ENCODE assay signal across 22 cellular contexts in genomic region chr16:1299012-1299867, GRCh38. TPM values are rescaled to one million over a fixed set of nuclear protein-coding genes. Genes with fewer than 3 reads are reported as not detected.
A peak's percentile ranks its signal among the peaks of the same experiment; 100 is the strongest.
DNase-seq lines count a peak whose midpoint lies in the region; FAIRE-seq and TF ChIP-seq lines count a peak whose summit lies in the region.
"Had no signal": no experiment of that assay in that cellular context is flagged by ENCODE, and none has a peak within 500 bp of the region (broad histone marks: within the 10 kb centered on the region; RNA-seq: fewer than 3 reads in every experiment).

No MANE protein-coding gene starts in this region.

- 27 to 61% (median 41%) methylated on average over 31 of the region's 31 CpGs for WGBS in small intestine, 3 donors
- 87% methylated on average over 31 of the region's 31 CpGs for WGBS in smooth muscle cell (ENCODE audit: low lambda C conversion rate)

- H3K27ac ChIP-seq in small intestine (ENCODE audit: low read depth in 1 of 2, low read length in 1 of 2) (no peak overlapping the region), smooth muscle cell (ENCODE audit: low read depth) (no peak overlapping the region)
- H3K27ac ChIP-seq: adrenal gland, dorsolateral prefrontal cortex, GM23248 had no signal

- no peak overlapping the region for H2AFZ ChIP-seq in smooth muscle cell (ENCODE audit: low read depth)
- H2AFZ ChIP-seq: GM23248 had no signal

- no peak for TF ChIP-seq CTCF in smooth muscle cell (IDR thresholded peaks at IDR 0.05; ENCODE audit: borderline replicate concordance, insufficient read depth, poor library complexity, severe bottlenecking)

- H3K4me1 ChIP-seq in small intestine (ENCODE audit: control insufficient read depth in 2 of 2, insufficient read depth in 1 of 2, low read depth in 1 of 2, low read length in 1 of 2) = no peaks in the 10 kb centered on the region
- no peaks in the 10 kb centered on the region for H3K4me1 ChIP-seq in smooth muscle cell (ENCODE audit: low read depth)

- H4K20me1 ChIP-seq in smooth muscle cell (ENCODE audit: low read depth) = no peaks in the 10 kb centered on the region

- H3K27me3 ChIP-seq in small intestine (ENCODE audit: control insufficient read depth in 2 of 2, insufficient read depth in 2 of 2, low read length in 2 of 2) (no peaks in the 10 kb centered on the region), smooth muscle cell (ENCODE audit: low read depth) (peaks cover 6% of the 10 kb centered on the region)
- H3K27me3 ChIP-seq: adrenal gland had no signal

- no peak overlapping the region for H3K4me2 ChIP-seq in smooth muscle cell

- peak overlapping the region in 1 of 2 donors; percentile 23 for H3K4me3 ChIP-seq in small intestine (ENCODE audit: low read depth in 1 of 2, low read length in 2 of 2)
- no peak overlapping the region for H3K4me3 ChIP-seq in smooth muscle cell
- H3K4me3 ChIP-seq: adrenal gland, dorsolateral prefrontal cortex, GM23248 had no signal

- no peaks in the 10 kb centered on the region for H3K79me2 ChIP-seq in smooth muscle cell (ENCODE audit: low read depth)

- H3K9ac ChIP-seq in smooth muscle cell (ENCODE audit: low read depth) = no peak overlapping the region
- H3K9ac ChIP-seq: GM23248 had no signal

- no peaks in the 10 kb centered on the region for H3F3A ChIP-seq in smooth muscle cell (ENCODE audit: low read depth)

- H3K36me3 ChIP-seq in small intestine (ENCODE audit: control insufficient read depth in 2 of 2, insufficient read depth in 2 of 2, low read length in 2 of 2) (no peaks in the 10 kb centered on the region), smooth muscle cell (ENCODE audit: low read depth) (no peaks in the 10 kb centered on the region)
- H3K36me3 ChIP-seq: adrenal gland had no signal

- TF ChIP-seq RAD21 in Ishikawa (IDR thresholded peaks at IDR 0.05; ENCODE audit: low read depth) = no peak

- no peaks in the 10 kb centered on the region for H3K9me3 ChIP-seq in small intestine (ENCODE audit: control insufficient read depth, low read depth)
- no peaks in the 10 kb centered on the region for H3K9me3 ChIP-seq in smooth muscle cell (replicated peaks; ENCODE audit: low read depth)
- H3K9me3 ChIP-seq: adrenal gland had no signal

- FAIRE-seq in small intestine (lab: Jason Lieb, UNC) = no peak
- FAIRE-seq: frontal cortex had no signal

- no peak; the same call in 1 of the 2 replicates for TF ChIP-seq EP300 in Ishikawa (IDR thresholded peaks at IDR 0.05; ENCODE audit: borderline replicate concordance)

- DNase-seq in left kidney (ENCODE audit: low read depth, low spot score) = peak; percentile 80
- DNase-seq in small intestine = peak; percentile 51
- DNase-seq in smooth muscle cell (lab: John Stamatoyannopoulos, UW; ENCODE audit: unreplicated experiment) = no peak
- no peak for DNase-seq in HPDE6-E6E7 (ENCODE audit: extremely low spot score)
- DNase-seq in NCI-H2081 treated with DMSO at 0.1 percent for 48 hours (lab: John Stamatoyannopoulos, UW) = no peak
- DNase-seq: activated CD4-positive, alpha-beta T cell treated with anti-CD3 and anti-CD28 coated beads for 4 hours; activated CD8-positive, alpha-beta memory T cell treated with anti-CD3 and anti-CD28 coated beads, Interleukin-2, amount 50 U/mL, for 4 hours; activated effector memory CD4-positive, alpha-beta T cell treated with anti-CD3 and anti-CD28 coated beads, Interleukin-2, amount 50 U/mL, for 16 hours; AML-193; COR-L47; dorsolateral prefrontal cortex; erythroblast; GM23248; left cardiac atrium; NCI-H2081; nucleus accumbens; stimulated activated CD4-positive, alpha-beta T cell treated with anti-CD3 and anti-CD28 coated beads, Interleukin-4, amount 100 ng/mL, for 1 hour had no signal

TF ChIP-seq in Ishikawa, 13 proteins besides CTCF, POLR2A, EP300 and RAD21:
- TF ChIP-seq CREB1 (IDR thresholded peaks at IDR 0.05; ENCODE audit: low read depth) = peak; percentile 69; the same call in 1 of the 2 replicates
- no peak for TF ChIP-seq TAF1 (IDR thresholded peaks at IDR 0.05; ENCODE audit: low read depth)
- peak; percentile 35; the same call in 1 of the 2 replicates for TF ChIP-seq EGR1 (IDR thresholded peaks at IDR 0.05)
- TF ChIP-seq CEBPB (IDR thresholded peaks at IDR 0.05) = no peak; the same call in 1 of the 2 replicates
- TF ChIP-seq MAX (IDR thresholded peaks at IDR 0.05) = 0 out of 2 replicates have a peak, but pooled peaks have one; percentile 19
- no peak for TF ChIP-seq FOXM1 (IDR thresholded peaks at IDR 0.05; ENCODE audit: borderline replicate concordance, low read depth)
- TF ChIP-seq ZBTB7A (IDR thresholded peaks at IDR 0.05; ENCODE audit: low read depth) = 0 out of 2 replicates have a peak, but pooled peaks have one; percentile 72
- TF ChIP-seq REST (IDR thresholded peaks at IDR 0.05; ENCODE audit: low read depth) = no peak
- TF ChIP-seq YY1 (IDR thresholded peaks at IDR 0.05; ENCODE audit: low read depth) = no peak
- TF ChIP-seq TEAD4 (IDR thresholded peaks at IDR 0.05) = no peak
- TF ChIP-seq, protein P1, sequence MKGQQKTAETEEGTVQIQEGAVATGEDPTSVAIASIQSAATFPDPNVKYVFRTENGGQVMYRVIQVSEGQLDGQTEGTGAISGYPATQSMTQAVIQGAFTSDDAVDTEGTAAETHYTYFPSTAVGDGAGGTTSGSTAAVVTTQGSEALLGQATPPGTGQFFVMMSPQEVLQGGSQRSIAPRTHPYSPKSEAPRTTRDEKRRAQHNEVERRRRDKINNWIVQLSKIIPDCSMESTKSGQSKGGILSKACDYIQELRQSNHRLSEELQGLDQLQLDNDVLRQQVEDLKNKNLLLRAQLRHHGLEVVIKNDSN (IDR thresholded peaks at IDR 0.05) = peak; percentile 86
- TF ChIP-seq TCF12 (IDR thresholded peaks at IDR 0.05; ENCODE audit: low read depth) = peak; percentile 50; the same call in 1 of the 2 replicates
- peak; percentile 63 for TF ChIP-seq NFIC (IDR thresholded peaks at IDR 0.05)

RNA-seq across cellular contexts. Expression of gene UBE2I, which starts 10.2 kb away (rescaled TPM):
- polyA plus RNA-seq in small intestine = 10 to 100 TPM; 38.7 to 85.5 (median 44.0) TPM
- 51.5 and 95.9 TPM in 2 replicates for total RNA-seq in smooth muscle cell
- polyA plus RNA-seq in smooth muscle cell = 169 and 180 TPM in 2 replicates

RNA-seq across cellular contexts. Expression of gene BAIAP3, which starts 34.2 kb away (rescaled TPM):
- polyA plus RNA-seq in small intestine = 10 to 100 TPM in 1 of 3 donors, 1 to 10 TPM in 2; 4.5 to 10.5 (median 6.5) TPM
- total RNA-seq in smooth muscle cell = 0.31 TPM in 1 of 2 replicates, not detected in the other
- polyA plus RNA-seq in smooth muscle cell = 0.34 and 0.51 TPM in 2 replicates

RNA-seq across cellular contexts. Expression of gene TPSD1, which starts 43.4 kb away (rescaled TPM):
- polyA plus RNA-seq in small intestine (1 to 10 TPM in 1 of 3 donors, under 1 TPM in 1, not detected in 1; 0.81 to 1.3 TPM), smooth muscle cell (not detected in 2 replicates)
- total RNA-seq in smooth muscle cell = not detected in 2 replicates
- total RNA-seq: adrenal gland, cardiac septum, frontal cortex, GM23248, NCI-H460 had no signal
- polyA plus RNA-seq: GM23248 had no signal

RNA-seq across cellular contexts. Expression of gene TSR3, which starts 52.4 kb away (rescaled TPM):
- polyA plus RNA-seq in small intestine = 10 to 100 TPM; 55.4 to 67.8 (median 59.2) TPM
- total RNA-seq in smooth muscle cell = 54.9 and 55.2 TPM in 2 replicates
- polyA plus RNA-seq in smooth muscle cell = 142 TPM in 2 replicates

RNA-seq across cellular contexts. Expression of gene GNPTG, which starts 52.5 kb away (rescaled TPM):
- polyA plus RNA-seq in small intestine (10 to 100 TPM; 34.3 to 51.5 (median 36.2) TPM), smooth muscle cell (73.3 and 79.2 TPM in 2 replicates)
- 28.0 and 34.4 TPM in 2 replicates for total RNA-seq in smooth muscle cell

Comparison
In these comparisons a context has a peak if more than half of its experiments do, and no peak if none do; other contexts are left out.
1. DNase-seq: peak in left kidney (single experiment) and small intestine (single experiment); none in smooth muscle cell (single experiment), HPDE6-E6E7 (single experiment) and NCI-H2081 treated with DMSO at 0.1 percent for 48 hours (single experiment).